In the genomic region with DNA sequence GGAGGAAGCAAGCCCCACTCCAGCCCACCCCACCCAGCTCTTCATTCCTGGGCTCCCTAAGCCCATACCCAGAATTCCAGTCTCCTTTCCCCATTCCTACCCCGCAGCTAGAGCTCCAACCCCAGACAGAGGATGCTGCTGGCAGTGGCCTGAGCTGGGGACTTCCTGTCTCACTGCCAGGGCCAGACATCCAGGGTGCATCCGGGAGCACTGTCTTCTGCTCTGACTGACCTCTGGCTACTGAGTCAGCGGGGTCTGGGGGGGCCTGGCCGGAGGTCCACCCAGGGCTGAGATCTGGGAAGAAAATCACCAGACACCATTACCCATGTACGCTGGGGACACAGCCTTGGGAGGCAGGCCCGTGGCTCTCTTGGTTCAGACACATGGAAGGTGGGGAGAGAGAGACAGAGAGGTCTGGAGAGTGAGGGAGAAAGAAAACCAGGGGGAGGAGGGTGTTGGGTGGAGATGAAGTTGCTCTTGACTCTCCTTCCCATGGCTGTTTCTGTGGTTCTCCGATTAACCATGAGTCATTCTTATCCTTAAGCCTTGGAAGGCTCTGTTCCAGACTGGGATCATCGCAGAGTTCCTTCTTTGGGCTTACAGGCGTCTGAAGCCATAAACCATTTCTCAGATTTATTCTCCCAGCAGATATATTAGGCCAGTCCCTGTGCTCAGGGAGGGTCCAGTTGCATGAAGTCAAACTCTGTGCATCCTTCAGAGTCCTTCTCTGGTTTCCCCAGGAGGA, we compare ENCODE assay signal across 11 cellular contexts. TPM values are rescaled to one million over a fixed set of nuclear protein-coding genes. Genes with fewer than 3 reads are reported as not detected.
DNase-seq lines count a peak whose midpoint lies in the region; ATAC-seq and TF ChIP-seq lines count a peak whose summit lies in the region.
"Had no signal": no experiment of that assay in that cellular context is flagged by ENCODE, and none has a peak within 500 bp of the region (broad histone marks: within the 10 kb centered on the region; RNA-seq: fewer than 3 reads in every experiment).

No MANE protein-coding gene starts in this region.

- H3K4me1 Mint-ChIP-seq in osteocyte (ENCODE audit: unreplicated experiment): peaks cover 27% of the 10 kb centered on the region
- H3K4me1 Mint-ChIP-seq: naive B cell had no signal

- no peaks in the 10 kb centered on the region for H4K20me1 ChIP-seq in fibroblast of lung (ENCODE audit: control insufficient read depth, extremely low read depth, insufficient read depth, low read length)

- no peak overlapping the region for H2AFZ ChIP-seq in fibroblast of lung (ENCODE audit: low read length)

- peak overlapping the region; percentile 11 for H3K27ac Mint-ChIP-seq in osteocyte (ENCODE audit: unreplicated experiment)
- H3K27ac Mint-ChIP-seq: naive B cell had no signal

- H3K36me3 Mint-ChIP-seq in osteocyte (ENCODE audit: unreplicated experiment): peaks cover 2% of the 10 kb centered on the region
- H3K36me3 Mint-ChIP-seq: naive B cell had no signal

- H3K36me3 ChIP-seq in fibroblast of lung (ENCODE audit: control insufficient read depth, insufficient read depth, low read length): no peaks in the 10 kb centered on the region

- ATAC-seq in stimulated activated naive CD8-positive, alpha-beta T cell treated with anti-CD3 and anti-CD28 coated beads, Interleukin-15, Interleukin-2, amounts not matched to agents 100 U/mL and 50 U/mL, for 24 hours: no peak

- H3K4me3 ChIP-seq in fibroblast of lung (replicated peaks in 1 of 4; ENCODE audit: control extremely low read depth in 1 of 4, insufficient read depth in 1 of 4, low read depth in 3 of 4, low read length in 4 of 4): no peak overlapping the region

- TF ChIP-seq CTCF in RWPE1 (conservative IDR thresholded peaks at IDR 0.05; ENCODE audit: low read depth): no peak
- no peak for TF ChIP-seq CTCF in fibroblast of lung (conservative IDR thresholded peaks at IDR 0.05 in 1 of 2, IDR thresholded peaks at IDR 0.05 in 1 of 2; ENCODE audit: low read depth in 1 of 2, low read length in 2 of 2)
- TF ChIP-seq CTCF in osteocyte (IDR thresholded peaks at IDR 0.05): no peak

- peaks cover 3% of the 10 kb centered on the region for H3K27me3 Mint-ChIP-seq in osteocyte (ENCODE audit: unreplicated experiment)

- POLR2A ChIA-PET in RWPE1 (lab: Yijun Ruan, JAX; ENCODE audit: low non-redundant PET): no interaction called here

- H3K79me2 ChIP-seq in fibroblast of lung (ENCODE audit: control insufficient read depth, insufficient read depth, low read length): no peaks in the 10 kb centered on the region

- no peak overlapping the region for H3K9ac ChIP-seq in fibroblast of lung (ENCODE audit: insufficient read depth, low read length)

- peak overlapping the region; percentile 33 for H3K27ac ChIP-seq in RWPE1
- no peak overlapping the region for H3K27ac ChIP-seq in fibroblast of lung (ENCODE audit: insufficient read depth, low read length)
- H3K27ac ChIP-seq: C4-2B had no signal

- DNase-seq in AG08395 (ENCODE audit: low spot score): peak; percentile 95
- peak; percentile 76 for DNase-seq in RWPE1 (ENCODE audit: low spot score)
- peak; percentile 62 to 86 for DNase-seq in fibroblast of lung (ENCODE audit: low read depth in 2 of 2)
- no peak for DNase-seq in osteocyte (ENCODE audit: extremely low spot score, unreplicated experiment)
- no peak for DNase-seq in SIG-M5 (lab: John Stamatoyannopoulos, UW)
- DNase-seq in stimulated activated naive CD8-positive, alpha-beta T cell treated with anti-CD3 and anti-CD28 coated beads, Interleukin-15, Interleukin-2, amounts not matched to agents 100 U/mL and 50 U/mL, for 24 hours: no peak
- no peak for DNase-seq in NCI-H187 (lab: John Stamatoyannopoulos, UW)
- DNase-seq in HT-29 (ENCODE audit: low spot score): no peak
- DNase-seq: activated CD4-positive, CD25-positive, alpha-beta regulatory T cell treated with anti-CD3 and anti-CD28 coated beads, Interleukin-2, amount 50 U/mL, for 72 hours; naive B cell had no signal

- no peaks in the 10 kb centered on the region for H3K9me3 ChIP-seq in fibroblast of lung (ENCODE audit: control insufficient read depth, insufficient read depth, low read depth, low read length)

- peaks cover 18% of the 10 kb centered on the region for H3K27me3 ChIP-seq in fibroblast of lung (ENCODE audit: control insufficient read depth, insufficient read depth, low read length)

- H3K9me3 Mint-ChIP-seq in osteocyte (ENCODE audit: unreplicated experiment): no peaks in the 10 kb centered on the region
- H3K9me3 Mint-ChIP-seq: naive B cell had no signal

- no peak overlapping the region for H3K4me3 Mint-ChIP-seq in osteocyte (ENCODE audit: unreplicated experiment)
- H3K4me3 Mint-ChIP-seq: naive B cell had no signal

- H3K4me2 ChIP-seq in fibroblast of lung (ENCODE audit: extremely low read depth, insufficient read depth, low read length): no peak overlapping the region

- peaks cover 3% of the 10 kb centered on the region for H3K4me1 ChIP-seq in fibroblast of lung (ENCODE audit: control insufficient read depth, extremely low read depth, insufficient read depth, low read length)

- CTCF ChIA-PET in RWPE1 (lab: Yijun Ruan, JAX): no interaction called here

RNA-seq across cellular contexts. Expression of gene TSPAN15, which starts 23.6 kb away (rescaled TPM):
- total RNA-seq in fibroblast of lung: 1.8 and 2.6 TPM in 2 replicates
- polyA plus RNA-seq in fibroblast of lung: 0.56 TPM in 1 of 2 replicates, not detected in the other
- polyA plus RNA-seq in fibroblast of lung (2012): 0.20 and 0.35 TPM in 2 replicates
- polyA minus RNA-seq in fibroblast of lung (ENCODE audit: low replicate concordance): not detected in 2 replicates
- total RNA-seq in osteocyte: 0.94 TPM in 1 of 2 replicates, not detected in the other
- total RNA-seq in HT-29 (2014; rRNA removed; shearing (Covaris generic)): 103 and 115 TPM in 2 replicates

RNA-seq across cellular contexts. Expression of gene TACR2, which starts 58.1 kb away (rescaled TPM):
- total RNA-seq in fibroblast of lung: 0.17 and 0.26 TPM in 2 replicates
- 0.10 and 0.15 TPM in 2 replicates for polyA plus RNA-seq in fibroblast of lung
- 0.20 and 0.26 TPM in 2 replicates for polyA plus RNA-seq in fibroblast of lung (2012)
- not detected in 2 replicates for polyA minus RNA-seq in fibroblast of lung (ENCODE audit: low replicate concordance)
- total RNA-seq in osteocyte: not detected in 2 replicates
- 1.9 and 2.2 TPM in 2 replicates for total RNA-seq in HT-29 (2014; rRNA removed; shearing (Covaris generic))

Comparison
In these comparisons a context has a peak if more than half of its experiments do, and no peak if none do; other contexts are left out.
1. DNase-seq: peak in AG08395 (single experiment), RWPE1 (single experiment) and fibroblast of lung (2 of 2); none in osteocyte (single experiment), SIG-M5 (single experiment), stimulated activated naive CD8-positive, alpha-beta T cell treated with anti-CD3 and anti-CD28 coated beads, Interleukin-15, Interleukin-2, amounts not matched to agents 100 U/mL and 50 U/mL, for 24 hours (single experiment), NCI-H187 (0 of 2) and HT-29 (single experiment).
2. RNA of gene TSPAN15, which starts 23.6 kb away (total RNA-seq): 103 to 115 TPM in HT-29; 1.8 to 2.6 TPM in fibroblast of lung and 0.94 TPM in osteocyte; every median in the first group is over 10 times any median in the second.